ENCODE assay signal across 1 cellular context in the genomic region with DNA sequence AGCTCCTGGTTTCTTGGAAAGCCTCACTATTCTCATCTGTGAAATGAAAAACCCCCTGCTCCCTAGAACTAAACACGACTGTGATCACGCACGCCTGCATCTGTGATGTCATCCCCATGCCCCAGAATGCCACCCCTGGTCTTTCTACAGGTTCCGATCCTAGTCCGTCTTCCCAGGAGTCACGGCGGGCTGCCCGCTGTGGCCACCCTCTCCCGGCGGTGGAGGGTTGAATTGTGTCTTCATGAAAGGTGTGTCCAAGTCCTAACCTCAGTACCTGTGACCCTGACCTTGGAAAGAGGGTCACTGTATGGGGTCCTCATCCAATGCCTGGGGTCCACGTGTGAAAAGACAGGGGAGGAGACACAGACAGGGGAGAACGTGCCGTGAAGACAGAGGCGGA.
TF ChIP-seq lines count a peak whose summit lies in the region.

No MANE protein-coding gene starts in this region.

TF ChIP-seq in WTC11, 78 proteins besides CTCF, POLR2A, EP300 and RAD21 (continued from another document):
- TF ChIP-seq IRF2 (CRISPR knock-in tag; IDR thresholded peaks at IDR 0.05; ENCODE audit: borderline replicate concordance, low read depth) (no peak), FOXK1 (CRISPR knock-in tag; IDR thresholded peaks at IDR 0.05) (no peak), HMGA2 (CRISPR knock-in tag; IDR thresholded peaks at IDR 0.05) (no peak), FOXP1 (CRISPR knock-in tag; IDR thresholded peaks at IDR 0.05; ENCODE audit: borderline replicate concordance) (no peak), SOX15 (CRISPR knock-in tag; IDR thresholded peaks at IDR 0.05) (no peak), TCF7 (CRISPR knock-in tag; IDR thresholded peaks at IDR 0.05; ENCODE audit: low read depth) (no peak)
